8 cellular contexts compared by ENCODE assay signal in genomic region chr11:15650105-15650938, GRCh38.
DNase-seq lines count a peak whose midpoint lies in the region; ATAC-seq, FAIRE-seq and TF ChIP-seq lines count a peak whose summit lies in the region.

No MANE protein-coding gene starts in this region.

- H3K27me3 ChIP-seq in SJSA1 (replicated peaks): no peaks in the 10 kb centered on the region
- no peaks in the 10 kb centered on the region for H3K27me3 ChIP-seq in testis

- H3K4me1 ChIP-seq in SJSA1 (replicated peaks) (peaks cover 26% of the 10 kb centered on the region), testis (peaks cover 9% of the 10 kb centered on the region)

- H3K36me3 ChIP-seq in SJSA1 (no peaks in the 10 kb centered on the region), testis (ENCODE audit: low read depth, missing control alignments) (no peaks in the 10 kb centered on the region)

- TF ChIP-seq POLR2A in H54 (IDR thresholded peaks at IDR 0.05; ENCODE audit: low read depth, low read length) (0 out of 2 replicates have a peak, but pooled peaks have one; percentile 14), testis (IDR thresholded peaks at IDR 0.05) (no peak)

- peak overlapping the region; percentile 46 for H3K4me3 ChIP-seq in LNCaP clone FGC (ENCODE audit: low read depth, low read length)
- peak overlapping the region; percentile 21 for H3K4me3 ChIP-seq in SJSA1
- peak overlapping the region; percentile 16 to 38 for H3K4me3 ChIP-seq in testis

- WGBS in testis, 2 donors: 4 to 10% methylated on average over 13 to 39 of the region's 41 CpGs

- TF ChIP-seq CTCF in LNCaP clone FGC (IDR thresholded peaks at IDR 0.05; ENCODE audit: control insufficient read depth, extremely low read depth, insufficient read depth) (peak; percentile 100), omental fat pad (IDR thresholded peaks at IDR 0.05) (peak in 2 of 3 donors; percentile 88 to 94), testis (IDR thresholded peaks at IDR 0.05) (peak; percentile 96 to 98 (median 97))

- intact Hi-C loops in testis (cut with DNase I; ENCODE audit: low total_unique reads): loop anchor here (10.0 kb wide), 1 partner anchor 964 kb away; no protein-coding TSS in a partner anchor

- H3K9me3 ChIP-seq in SJSA1 (replicated peaks) (no peaks in the 10 kb centered on the region), testis (no peaks in the 10 kb centered on the region)

- ATAC-seq in omental fat pad (ENCODE audit: low FRiP score): peak; percentile 94

- DNase-seq in G401 (ENCODE audit: low spot score): peak; percentile 85
- DNase-seq in H54 (ENCODE audit: insufficient read length, low spot score): peak; percentile 77
- DNase-seq in LNCaP clone FGC (ENCODE audit: low read depth): peak; percentile 74
- DNase-seq in SJSA1 (ENCODE audit: low read depth in 1 of 2, low spot score in 2 of 2): peak; percentile 97 to 100
- peak; percentile 70 for DNase-seq in activated naive CD4-positive, alpha-beta T cell treated with anti-CD3 and anti-CD28 coated beads, Interleukin-2, amount 50 U/mL, for 16 hours
- peak; percentile 52 for DNase-seq in glomerular visceral epithelial cell (ENCODE audit: extremely low spot score)
- DNase-seq in omental fat pad (ENCODE audit: low spot score): peak; percentile 75
- DNase-seq in testis: peak; percentile 94

- in situ Hi-C loops in G401 (cut with HindIII; ENCODE audit: low sequenced_read_pairs): no loop called here

- no peak for FAIRE-seq in H54 (lab: Jason Lieb, UNC)

- H3K27ac ChIP-seq in SJSA1 (peak overlapping the region; percentile 78), testis (no peak overlapping the region)
